Comparison of ENCODE assay signal across 19 cellular contexts in the genomic region with DNA sequence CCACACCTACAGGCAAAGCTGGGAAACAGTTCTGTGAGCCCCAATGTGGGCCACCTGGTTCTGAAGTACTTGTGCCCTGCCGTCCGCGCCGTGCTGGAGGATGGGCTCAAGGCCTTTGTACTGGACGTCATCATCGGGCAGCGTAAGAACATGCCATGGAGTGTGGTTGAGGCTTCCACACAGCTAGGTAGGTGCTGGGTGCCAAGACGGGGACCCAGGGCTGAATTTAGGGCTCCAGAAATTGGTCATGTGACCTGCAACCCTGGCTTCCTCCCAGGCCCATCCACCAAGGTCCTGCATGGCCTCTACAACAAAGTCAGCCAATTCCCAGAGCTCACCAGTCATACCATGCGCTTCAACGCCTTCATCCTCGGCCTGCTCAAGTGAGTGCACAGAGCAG.
"Had no signal": no experiment of that assay in that cellular context is flagged by ENCODE, and none has a peak within 500 bp of the region (broad histone marks: within the 10 kb centered on the region; RNA-seq: fewer than 3 reads in every experiment).

No MANE protein-coding gene starts in this region.

- H3K9me3 ChIP-seq: colonic mucosa, esophagus squamous epithelium, neutrophil, suprapubic skin, thyroid gland had no signal

- H3K4me3 ChIP-seq: colonic mucosa, esophagus squamous epithelium, lung, suprapubic skin, thyroid gland had no signal

- DNase-seq: colonic mucosa; effector memory CD4-positive, alpha-beta T cell; erythroblast; esophagus squamous epithelium; foreskin melanocyte; head of caudate nucleus; left ventricle myocardium superior; right cardiac atrium; small intestine; stimulated activated CD4-positive, alpha-beta T cell treated with anti-CD3 and anti-CD28 coated beads, Interleukin-15, amount 100 ng/mL, for 24 hours; stimulated activated CD4-positive, alpha-beta T cell treated with anti-CD3 and anti-CD28 coated beads, Interleukin-2, amount 100 ng/mL, for 48 hours; stimulated activated naive CD4-positive, alpha-beta T cell; stimulated activated naive CD8-positive, alpha-beta T cell treated with anti-CD3 and anti-CD28 coated beads, Interleukin-15, amount 100 ng/mL, for 72 hours; thyroid gland had no signal

- H3K4me1 ChIP-seq: colonic mucosa had no signal

- H3K27me3 ChIP-seq: colonic mucosa, esophagus squamous epithelium, neutrophil, suprapubic skin, thyroid gland had no signal

- ATAC-seq: left ventricle myocardium superior; natural killer cell treated with Interleukin-12 subunit alpha and Interleukin-12 subunit beta and Interleukin-15 and Interleukin-18, amount 100 ng/mL, for 72 hours; right cardiac atrium; stimulated activated naive CD8-positive, alpha-beta T cell treated with anti-CD3 and anti-CD28 coated beads, Interleukin-15, amount 100 ng/mL, for 72 hours had no signal

- H3K36me3 ChIP-seq: colonic mucosa, neutrophil had no signal

- H3K27ac ChIP-seq: colonic mucosa, neutrophil, parathyroid adenoma, suprapubic skin had no signal
